In genomic region chr10:78974409-78975317, GRCh38 we compare ENCODE assay signal across 7 cellular contexts.
DNase-seq lines count a peak whose midpoint lies in the region; ATAC-seq and TF ChIP-seq lines count a peak whose summit lies in the region.

No MANE protein-coding gene starts in this region.

- TF ChIP-seq CTCF in GM12874 (IDR thresholded peaks at IDR 0.05; ENCODE audit: insufficient read depth, low read depth, low read length), result peak; percentile 80
- TF ChIP-seq CTCF in ascending aorta (IDR thresholded peaks at IDR 0.05), result peak in 2 of 3 experiments; percentile 9 to 40

- H3K36me3 ChIP-seq in MG63 (no peaks in the 10 kb centered on the region), ascending aorta (no peaks in the 10 kb centered on the region)

- DNase-seq in MG63, result peak; percentile 77
- DNase-seq in T-helper 2 cell, result peak in 3 of 5 experiments; percentile 41 to 61 (median 51)
- DNase-seq in ascending aorta (ENCODE audit: low spot score in 2 of 2), result peak; percentile 79 to 95
- DNase-seq in hypothalamus (lab: John Stamatoyannopoulos, UW), result peak in 42 of 51 donors; percentile 12 to 92 (median 46)
- peak; percentile 78 for DNase-seq in sciatic nerve (ENCODE audit: low spot score)

- H3K27ac ChIP-seq in ascending aorta, result peak overlapping the region; percentile 95 to 98

- ATAC-seq in sciatic nerve (peak; percentile 34), GM18520 (IDR thresholded peaks at IDR 0.05; ENCODE audit: unreplicated experiment) (no peak)

- H3K27me3 ChIP-seq in MG63 (no peaks in the 10 kb centered on the region), ascending aorta (no peaks in the 10 kb centered on the region)

- intact Hi-C loops in ascending aorta (cut with DNase I) (loop anchor here (2.0 to 10.0 kb wide), 7 partner anchors 184 to 942 kb away; partner anchors contain the start of gene RPS24), sciatic nerve (cut with DNase I) (loop anchor here (10.0 kb wide), 1 partner anchor 210 kb away; no protein-coding TSS in a partner anchor)

- H3K4me3 ChIP-seq in MG63 (peak overlapping the region; percentile 22), ascending aorta (peak overlapping the region; percentile 64 to 67)

- peaks cover 6 to 22% of the 10 kb centered on the region in 2 donors for H3K4me1 ChIP-seq in ascending aorta

- H3K9me3 ChIP-seq in MG63 (no peaks in the 10 kb centered on the region), ascending aorta (no peaks in the 10 kb centered on the region)
